Comparison of ENCODE assay signal across 34 cellular contexts in genomic region chr16:65355706-65356105, GRCh38.
"Had no signal": no experiment of that assay in that cellular context is flagged by ENCODE, and none has a peak within 500 bp of the region (broad histone marks: within the 10 kb centered on the region; RNA-seq: fewer than 3 reads in every experiment).

No MANE protein-coding gene starts in this region.

- DNase-seq: Karpas-422, Kasumi-1, MG63, MM.1S, MV-4-11, NCI-H1048, NCI-H1092, NCI-H1092 treated with DMSO at 0.1 percent for 48 hours, NCI-H1105, NCI-H1105 treated with DMSO at 0.1 percent for 48 hours, NCI-H1417, NCI-H1417 treated with DMSO at 0.1 percent for 48 hours, NCI-H1436, NCI-H1436 treated with DMSO at 0.1 percent for 48 hours, NCI-H146, NCI-H1694, NCI-H1694 treated with DMSO at 0.1 percent for 48 hours, NCI-H187, NCI-H187 treated with DMSO at 0.1 percent for 48 hours, NCI-H1930, NCI-H2029, NCI-H2029 treated with DMSO at 0.1 percent for 48 hours, NCI-H2081, NCI-H2081 treated with DMSO at 0.1 percent for 48 hours, NCI-H2107, NCI-H2171, NCI-H2171 treated with DMSO at 0.1 percent for 48 hours, NCI-H2227 treated with DMSO at 0.1 percent for 48 hours, NCI-H226, NCI-H345, NCI-H446, NCI-H446 treated with DMSO at 0.1 percent for 48 hours, NCI-H510A, NCI-H510A treated with DMSO at 0.1 percent for 48 hours had no signal
